In genomic region chr7:141361965-141362364, GRCh38 we compare ENCODE assay signal across 14 cellular contexts.
"Had no signal": no experiment of that assay in that cellular context is flagged by ENCODE, and none has a peak within 500 bp of the region (broad histone marks: within the 10 kb centered on the region; RNA-seq: fewer than 3 reads in every experiment).

No MANE protein-coding gene starts in this region.

- DNase-seq: activated CD4-positive, alpha-beta T cell treated with anti-CD3 and anti-CD28 coated beads, Interleukin-2, amount 10 ng/mL, durations not matched to agents 7 days and 5 days; activated CD8-positive, alpha-beta T cell treated with anti-CD3 and anti-CD28 coated beads, Interleukin-2, amount 10 ng/mL, durations not matched to agents 7 days and 5 days; activated naive CD4-positive, alpha-beta T cell treated with anti-CD3 and anti-CD28 coated beads for 36 hours; activated T-cell treated with anti-CD3 and anti-CD28 coated beads, Interleukin-2, amount 50 U/mL, for 4 hours; anterior cingulate cortex; cerebellar nuclear complex; effector CD8-positive, alpha-beta T cell; kidney; left lung; natural killer cell; stimulated activated CD4-positive, alpha-beta T cell treated with anti-CD3 and anti-CD28 coated beads, Interleukin-2, amount 100 ng/mL, for 24 hours; stimulated activated naive CD4-positive, alpha-beta T cell treated with Interleukin-2 at 50 U/mL for 16 hours had no signal

- ATAC-seq: activated CD8-positive, alpha-beta T cell treated with anti-CD3 and anti-CD28 coated beads, Interleukin-2, amount 10 ng/mL, durations not matched to agents 7 days and 5 days; activated T-cell treated with anti-CD3 and anti-CD28 coated beads, Interleukin-2, amount 50 U/mL, for 4 hours; left lung; natural killer cell had no signal

- H3K4me1 ChIP-seq: foreskin keratinocyte, left lung had no signal

- H3K9me3 ChIP-seq: left lung, thyroid gland had no signal

- H3K27me3 ChIP-seq: foreskin keratinocyte, left lung, thyroid gland had no signal

- H3K36me3 ChIP-seq: left lung, thyroid gland had no signal

- H3K27ac ChIP-seq: foreskin keratinocyte, left lung had no signal

- H3K4me3 ChIP-seq: left lung, thyroid gland had no signal
